In the genomic region with DNA sequence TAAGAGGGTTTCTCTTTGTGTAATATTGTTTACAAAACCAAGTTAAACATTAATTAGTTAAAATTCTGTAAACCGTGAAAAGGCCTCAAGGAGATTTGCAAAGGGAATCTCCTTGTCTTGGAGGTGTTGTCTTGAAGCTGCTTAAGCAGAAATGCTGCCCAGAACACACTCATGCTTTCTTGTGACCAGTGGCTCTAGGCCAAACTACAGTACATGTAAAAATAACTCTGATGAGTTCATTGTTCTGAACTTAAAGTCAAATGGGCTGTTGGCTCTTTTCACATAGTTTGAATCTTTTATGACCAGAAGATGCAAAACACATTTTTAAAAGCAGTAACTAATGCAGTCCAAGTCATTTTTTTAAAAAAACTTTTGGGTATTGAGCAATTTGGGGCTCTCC, we compare ENCODE assay signal across 11 cellular contexts.
A peak's percentile ranks its signal among the peaks of the same experiment; 100 is the strongest.
DNase-seq lines count a peak whose midpoint lies in the region; ATAC-seq, FAIRE-seq and TF ChIP-seq lines count a peak whose summit lies in the region.
"Had no signal": no experiment of that assay in that cellular context is flagged by ENCODE, and none has a peak within 500 bp of the region (broad histone marks: within the 10 kb centered on the region; RNA-seq: fewer than 3 reads in every experiment).

No MANE protein-coding gene starts in this region.

- no peaks in the 10 kb centered on the region for H3K9me3 Mint-ChIP-seq in activated CD4-positive, alpha-beta T cell treated with anti-CD3 and anti-CD28 coated beads for 36 hours (ENCODE audit: low read depth)

- no peak overlapping the region for H3K4me3 ChIP-seq in pancreas

- FAIRE-seq in pancreas (lab: Jason Lieb, UNC), result peak; percentile 98

- H3K4me1 ChIP-seq in pancreas, result no peaks in the 10 kb centered on the region

- intact Hi-C loops in pancreas (cut with DNase I), result no loop called here
- intact Hi-C loops in activated CD4-positive, alpha-beta T cell treated with anti-CD3 and anti-CD28 coated beads for 36 hours (cut with DNase I, micrococcal nuclease), result no loop called here

- ATAC-seq in pancreas (peak in 3 of 4 donors; percentile 22 to 60 (median 60)), HG03442 (IDR thresholded peaks at IDR 0.05; ENCODE audit: unreplicated experiment) (no peak), GM18873 (IDR thresholded peaks at IDR 0.05; ENCODE audit: low FRiP score, unreplicated experiment) (no peak), HG03354 (IDR thresholded peaks at IDR 0.05; ENCODE audit: poor library complexity, severe bottlenecking, unreplicated experiment) (no peak)
- no peak for ATAC-seq in activated CD4-positive, alpha-beta T cell treated with anti-CD3 and anti-CD28 coated beads for 36 hours

- H3K4me1 Mint-ChIP-seq in activated CD4-positive, alpha-beta T cell treated with anti-CD3 and anti-CD28 coated beads for 36 hours, result peaks cover 9% of the 10 kb centered on the region

- in situ Hi-C loops in SK-MEL-5 (cut with HindIII; ENCODE audit: low pct_unique_long_range_greater_than_20kb, low sequenced_read_pairs), result no loop called here

- no peaks in the 10 kb centered on the region for H3K27me3 ChIP-seq in pancreas

- H3K4me3 Mint-ChIP-seq in activated CD4-positive, alpha-beta T cell treated with anti-CD3 and anti-CD28 coated beads for 36 hours, result no peak overlapping the region
- H3K4me3 Mint-ChIP-seq: CD8-positive, alpha-beta memory T cell had no signal

- CTCF ChIA-PET in activated CD4-positive, alpha-beta T cell treated with anti-CD3 and anti-CD28 coated beads for 36 hours (lab: Charles Lee), result no interaction called here

- H3K9me3 ChIP-seq in pancreas, result no peaks in the 10 kb centered on the region

- H3K27ac Mint-ChIP-seq in activated CD4-positive, alpha-beta T cell treated with anti-CD3 and anti-CD28 coated beads for 36 hours, result no peak overlapping the region
- H3K27ac Mint-ChIP-seq: CD8-positive, alpha-beta memory T cell had no signal

- peak; percentile 91 for DNase-seq in AG09319 (ENCODE audit: extremely low read depth, low read depth)
- DNase-seq in SK-MEL-5 (ENCODE audit: low read depth, low spot score), result peak; percentile 85
- DNase-seq in fibroblast of peridontal ligament (ENCODE audit: extremely low read depth), result peak; percentile 98
- peak in 1 of 6 donors; percentile 17 for DNase-seq in pancreas
- no peak for DNase-seq in activated CD4-positive, alpha-beta T cell treated with anti-CD3 and anti-CD28 coated beads for 36 hours
- DNase-seq: CD8-positive, alpha-beta memory T cell; glutamatergic neuron; retina had no signal

- H3K36me3 ChIP-seq in pancreas, result no peaks in the 10 kb centered on the region

- H3K27ac ChIP-seq in pancreas, result no peak overlapping the region

- H3K36me3 Mint-ChIP-seq in activated CD4-positive, alpha-beta T cell treated with anti-CD3 and anti-CD28 coated beads for 36 hours (ENCODE audit: low read depth), result no peaks in the 10 kb centered on the region
- H3K36me3 Mint-ChIP-seq: CD8-positive, alpha-beta memory T cell had no signal

- H3K27me3 Mint-ChIP-seq in activated CD4-positive, alpha-beta T cell treated with anti-CD3 and anti-CD28 coated beads for 36 hours, result no peaks in the 10 kb centered on the region

- TF ChIP-seq CTCF in AG09319 (IDR thresholded peaks at IDR 0.05; ENCODE audit: low read depth, low read length) (no peak), pancreas (IDR thresholded peaks at IDR 0.05) (no peak)

- POLR2A ChIA-PET in activated CD4-positive, alpha-beta T cell treated with anti-CD3 and anti-CD28 coated beads for 36 hours (lab: Charles Lee), result no interaction called here

- WGBS in pancreas, 2 donors, result 6 to 24% methylated on average over 1 of the region's 1 CpG

Comparison
In these comparisons a context has a peak if more than half of its experiments do, and no peak if none do; other contexts are left out.
1. ATAC-seq: peak in pancreas (3 of 4); none in HG03442 (single experiment), GM18873 (single experiment), activated CD4-positive, alpha-beta T cell treated with anti-CD3 and anti-CD28 coated beads for 36 hours (single experiment) and HG03354 (single experiment).